ENCODE assay signal across 1 cellular context in the genomic region with DNA sequence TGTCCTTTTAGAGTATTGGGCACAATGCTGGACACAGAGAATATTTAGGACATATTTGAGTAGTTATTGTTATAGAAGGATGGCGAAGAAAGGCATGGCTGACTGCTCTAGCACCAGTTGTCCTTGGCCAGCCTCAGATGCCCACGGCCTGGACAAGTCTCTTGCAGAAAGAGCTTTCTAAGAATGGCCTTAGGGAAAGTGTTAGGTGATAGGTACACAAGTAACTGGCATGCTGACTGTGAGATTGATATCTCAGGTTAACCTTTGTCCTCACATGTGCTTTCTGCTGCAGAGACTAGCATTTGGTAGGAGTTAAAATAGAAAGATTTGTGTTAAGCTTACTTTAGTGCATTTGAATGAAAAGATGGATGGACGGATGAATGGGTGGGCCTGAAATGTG.
TF ChIP-seq lines count a peak whose summit lies in the region.

No MANE protein-coding gene starts in this region.

TF ChIP-seq in liver, 16 proteins besides CTCF, POLR2A, EP300 and RAD21 (continued from another document):
- TF ChIP-seq, protein P1, sequence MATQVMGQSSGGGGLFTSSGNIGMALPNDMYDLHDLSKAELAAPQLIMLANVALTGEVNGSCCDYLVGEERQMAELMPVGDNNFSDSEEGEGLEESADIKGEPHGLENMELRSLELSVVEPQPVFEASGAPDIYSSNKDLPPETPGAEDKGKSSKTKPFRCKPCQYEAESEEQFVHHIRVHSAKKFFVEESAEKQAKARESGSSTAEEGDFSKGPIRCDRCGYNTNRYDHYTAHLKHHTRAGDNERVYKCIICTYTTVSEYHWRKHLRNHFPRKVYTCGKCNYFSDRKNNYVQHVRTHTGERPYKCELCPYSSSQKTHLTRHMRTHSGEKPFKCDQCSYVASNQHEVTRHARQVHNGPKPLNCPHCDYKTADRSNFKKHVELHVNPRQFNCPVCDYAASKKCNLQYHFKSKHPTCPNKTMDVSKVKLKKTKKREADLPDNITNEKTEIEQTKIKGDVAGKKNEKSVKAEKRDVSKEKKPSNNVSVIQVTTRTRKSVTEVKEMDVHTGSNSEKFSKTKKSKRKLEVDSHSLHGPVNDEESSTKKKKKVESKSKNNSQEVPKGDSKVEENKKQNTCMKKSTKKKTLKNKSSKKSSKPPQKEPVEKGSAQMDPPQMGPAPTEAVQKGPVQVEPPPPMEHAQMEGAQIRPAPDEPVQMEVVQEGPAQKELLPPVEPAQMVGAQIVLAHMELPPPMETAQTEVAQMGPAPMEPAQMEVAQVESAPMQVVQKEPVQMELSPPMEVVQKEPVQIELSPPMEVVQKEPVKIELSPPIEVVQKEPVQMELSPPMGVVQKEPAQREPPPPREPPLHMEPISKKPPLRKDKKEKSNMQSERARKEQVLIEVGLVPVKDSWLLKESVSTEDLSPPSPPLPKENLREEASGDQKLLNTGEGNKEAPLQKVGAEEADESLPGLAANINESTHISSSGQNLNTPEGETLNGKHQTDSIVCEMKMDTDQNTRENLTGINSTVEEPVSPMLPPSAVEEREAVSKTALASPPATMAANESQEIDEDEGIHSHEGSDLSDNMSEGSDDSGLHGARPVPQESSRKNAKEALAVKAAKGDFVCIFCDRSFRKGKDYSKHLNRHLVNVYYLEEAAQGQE (IDR thresholded peaks at IDR 0.05): no peak
- peak; percentile 80 for TF ChIP-seq FOXA1 (IDR thresholded peaks at IDR 0.05)
- TF ChIP-seq HNF4A (conservative IDR thresholded peaks at IDR 0.05): peak; percentile 81 to 82
- peak; percentile 52 to 73 for TF ChIP-seq RXRA (IDR thresholded peaks at IDR 0.05)
- TF ChIP-seq, protein P2, sequence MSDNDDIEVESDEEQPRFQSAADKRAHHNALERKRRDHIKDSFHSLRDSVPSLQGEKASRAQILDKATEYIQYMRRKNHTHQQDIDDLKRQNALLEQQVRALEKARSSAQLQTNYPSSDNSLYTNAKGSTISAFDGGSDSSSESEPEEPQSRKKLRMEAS (IDR thresholded peaks at IDR 0.05): peak; percentile 79
- peak; percentile 62 for TF ChIP-seq FOXA2 (IDR thresholded peaks at IDR 0.05)
- TF ChIP-seq EGR1 (IDR thresholded peaks at IDR 0.05; ENCODE audit: low read depth in 2 of 2): no peak
- TF ChIP-seq GABPA (IDR thresholded peaks at IDR 0.05 in 1 of 2, conservative IDR thresholded peaks at IDR 0.05 in 1 of 2): no peak
- TF ChIP-seq JUND (IDR thresholded peaks at IDR 0.05): peak; percentile 31 to 45
- TF ChIP-seq, protein P3, sequence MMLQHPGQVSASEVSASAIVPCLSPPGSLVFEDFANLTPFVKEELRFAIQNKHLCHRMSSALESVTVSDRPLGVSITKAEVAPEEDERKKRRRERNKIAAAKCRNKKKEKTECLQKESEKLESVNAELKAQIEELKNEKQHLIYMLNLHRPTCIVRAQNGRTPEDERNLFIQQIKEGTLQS (IDR thresholded peaks at IDR 0.05): no peak
- TF ChIP-seq, protein P4, sequence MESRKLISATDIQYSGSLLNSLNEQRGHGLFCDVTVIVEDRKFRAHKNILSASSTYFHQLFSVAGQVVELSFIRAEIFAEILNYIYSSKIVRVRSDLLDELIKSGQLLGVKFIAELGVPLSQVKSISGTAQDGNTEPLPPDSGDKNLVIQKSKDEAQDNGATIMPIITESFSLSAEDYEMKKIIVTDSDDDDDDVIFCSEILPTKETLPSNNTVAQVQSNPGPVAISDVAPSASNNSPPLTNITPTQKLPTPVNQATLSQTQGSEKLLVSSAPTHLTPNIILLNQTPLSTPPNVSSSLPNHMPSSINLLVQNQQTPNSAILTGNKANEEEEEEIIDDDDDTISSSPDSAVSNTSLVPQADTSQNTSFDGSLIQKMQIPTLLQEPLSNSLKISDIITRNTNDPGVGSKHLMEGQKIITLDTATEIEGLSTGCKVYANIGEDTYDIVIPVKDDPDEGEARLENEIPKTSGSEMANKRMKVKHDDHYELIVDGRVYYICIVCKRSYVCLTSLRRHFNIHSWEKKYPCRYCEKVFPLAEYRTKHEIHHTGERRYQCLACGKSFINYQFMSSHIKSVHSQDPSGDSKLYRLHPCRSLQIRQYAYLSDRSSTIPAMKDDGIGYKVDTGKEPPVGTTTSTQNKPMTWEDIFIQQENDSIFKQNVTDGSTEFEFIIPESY (IDR thresholded peaks at IDR 0.05): peak; percentile 70
TF ChIP-seq in liver: peak in this region for 10.
